9 cellular contexts compared by ENCODE assay signal in genomic region chr2:119517433-119517832, GRCh38. TPM values are rescaled to one million over a fixed set of nuclear protein-coding genes. Genes with fewer than 3 reads are reported as not detected.
A peak's percentile ranks its signal among the peaks of the same experiment; 100 is the strongest.
DNase-seq lines count a peak whose midpoint lies in the region; ATAC-seq, FAIRE-seq and TF ChIP-seq lines count a peak whose summit lies in the region.
"Had no signal": no experiment of that assay in that cellular context is flagged by ENCODE, and none has a peak within 500 bp of the region (broad histone marks: within the 10 kb centered on the region; RNA-seq: fewer than 3 reads in every experiment).

No MANE protein-coding gene starts in this region.

- H3K27me3 ChIP-seq in fibroblast of lung (ENCODE audit: control insufficient read depth, insufficient read depth, low read length) (no peaks in the 10 kb centered on the region), pancreas (no peaks in the 10 kb centered on the region)

- peaks cover 23% of the 10 kb centered on the region for H3K27me3 Mint-ChIP-seq in activated B cell treated with CpG ODN at 0.5 μM for 24 hours
- H3K27me3 Mint-ChIP-seq in activated T-helper 1 cell treated with anti-CD3 and anti-CD28 coated beads, Interleukin-12 subunit alpha, Interleukin-12 subunit beta, Interleukin-2, Interleukin-4 antibody, amounts not matched to agents 30 ng/mL and 10 ng/mL and 1 ng/mL, durations not matched to agents 14 hours and 24 hours and 36 hours (ENCODE audit: insufficient read depth): peaks cover 13% of the 10 kb centered on the region

- H3K27ac ChIP-seq in fibroblast of lung (ENCODE audit: insufficient read depth, low read length): no peak overlapping the region
- H3K27ac ChIP-seq in pancreas: peak overlapping the region in 2 of 4 donors; percentile 37 to 50

- intact Hi-C loops in activated B cell treated with CpG ODN at 0.5 μM for 24 hours (cut with micrococcal nuclease): loop anchor here (1.0 kb wide), 1 partner anchor 143 kb away; no protein-coding TSS in a partner anchor
- intact Hi-C loops in pancreas (cut with DNase I): no loop called here
- intact Hi-C loops in activated T-helper 1 cell treated with anti-CD3 and anti-CD28 coated beads, Interleukin-12 subunit alpha, Interleukin-12 subunit beta, Interleukin-2, Interleukin-4 antibody, amounts not matched to agents 30 ng/mL and 10 ng/mL and 1 ng/mL, durations not matched to agents 14 hours and 24 hours and 36 hours (cut with micrococcal nuclease): loop anchor here (2.0 kb wide), 1 partner anchor 1163 kb away; no protein-coding TSS in a partner anchor

- H3K4me3 Mint-ChIP-seq in activated B cell treated with CpG ODN at 0.5 μM for 24 hours: no peak overlapping the region
- no peak overlapping the region for H3K4me3 Mint-ChIP-seq in activated T-helper 1 cell treated with anti-CD3 and anti-CD28 coated beads, Interleukin-12 subunit alpha, Interleukin-12 subunit beta, Interleukin-2, Interleukin-4 antibody, amounts not matched to agents 30 ng/mL and 10 ng/mL and 1 ng/mL, durations not matched to agents 14 hours and 24 hours and 36 hours

- peak; percentile 90 for ATAC-seq in GM18498 (IDR thresholded peaks at IDR 0.05; ENCODE audit: unreplicated experiment)
- ATAC-seq in HG02763 (IDR thresholded peaks at IDR 0.05; ENCODE audit: unreplicated experiment): peak; percentile 77
- ATAC-seq in activated B cell treated with CpG ODN at 0.5 μM for 24 hours (ENCODE audit: low read depth): peak; percentile 37
- peak; percentile 85 to 95 (median 93) for ATAC-seq in pancreas

- no peaks in the 10 kb centered on the region for H3K79me2 ChIP-seq in fibroblast of lung (ENCODE audit: control insufficient read depth, insufficient read depth, low read length)

- no peaks in the 10 kb centered on the region for H3K9me3 Mint-ChIP-seq in activated B cell treated with CpG ODN at 0.5 μM for 24 hours
- H3K9me3 Mint-ChIP-seq in activated T-helper 1 cell treated with anti-CD3 and anti-CD28 coated beads, Interleukin-12 subunit alpha, Interleukin-12 subunit beta, Interleukin-2, Interleukin-4 antibody, amounts not matched to agents 30 ng/mL and 10 ng/mL and 1 ng/mL, durations not matched to agents 14 hours and 24 hours and 36 hours: no peaks in the 10 kb centered on the region

- no peak overlapping the region for H3K4me2 ChIP-seq in fibroblast of lung (ENCODE audit: extremely low read depth, insufficient read depth, low read length)

- 9 to 13% methylated on average over 7 of the region's 7 CpGs for WGBS in pancreas, 2 donors

- no peaks in the 10 kb centered on the region for H3K4me1 Mint-ChIP-seq in activated B cell treated with CpG ODN at 0.5 μM for 24 hours
- H3K4me1 Mint-ChIP-seq in activated T-helper 1 cell treated with anti-CD3 and anti-CD28 coated beads, Interleukin-12 subunit alpha, Interleukin-12 subunit beta, Interleukin-2, Interleukin-4 antibody, amounts not matched to agents 30 ng/mL and 10 ng/mL and 1 ng/mL, durations not matched to agents 14 hours and 24 hours and 36 hours (ENCODE audit: low read depth): no peaks in the 10 kb centered on the region

- H3K9ac ChIP-seq in fibroblast of lung (ENCODE audit: insufficient read depth, low read length): no peak overlapping the region

- H3K9me3 ChIP-seq in fibroblast of lung (ENCODE audit: control insufficient read depth, insufficient read depth, low read depth, low read length) (no peaks in the 10 kb centered on the region), pancreas (no peaks in the 10 kb centered on the region)

- no peak overlapping the region for H3K4me3 ChIP-seq in fibroblast of lung (replicated peaks in 1 of 4; ENCODE audit: control extremely low read depth in 1 of 4, insufficient read depth in 1 of 4, low read depth in 3 of 4, low read length in 4 of 4)
- H3K4me3 ChIP-seq in pancreas: no peak overlapping the region

- no peaks in the 10 kb centered on the region for H4K20me1 ChIP-seq in fibroblast of lung (ENCODE audit: control insufficient read depth, extremely low read depth, insufficient read depth, low read length)

- no peak for FAIRE-seq in pancreas (lab: Jason Lieb, UNC)
- FAIRE-seq: islet of Langerhans had no signal

- CTCF ChIA-PET in activated B cell treated with CpG ODN at 0.5 μM for 24 hours (lab: Charles Lee): no interaction called here

- peak; percentile 60 for TF ChIP-seq CTCF in AG09319 (IDR thresholded peaks at IDR 0.05; ENCODE audit: low read depth, low read length)
- TF ChIP-seq CTCF in activated B cell treated with CpG ODN at 0.5 μM for 24 hours (IDR thresholded peaks at IDR 0.05): no peak
- TF ChIP-seq CTCF in fibroblast of lung (conservative IDR thresholded peaks at IDR 0.05 in 1 of 2, IDR thresholded peaks at IDR 0.05 in 1 of 2; ENCODE audit: low read depth in 1 of 2, low read length in 2 of 2): peak; percentile 63 to 72
- TF ChIP-seq CTCF in pancreas (IDR thresholded peaks at IDR 0.05): peak; percentile 51 to 70 (median 68)

- DNase-seq in AG09319 (ENCODE audit: extremely low read depth, low read depth): no peak
- DNase-seq in NCI-H1694 (lab: John Stamatoyannopoulos, UW): peak; percentile 59
- DNase-seq in activated B cell treated with CpG ODN at 0.5 μM for 24 hours: no peak
- DNase-seq in fibroblast of lung (ENCODE audit: low read depth in 2 of 2): peak; percentile 29 to 36
- peak; percentile 71 to 90 (median 84) for DNase-seq in pancreas
- no peak for DNase-seq in activated T-helper 1 cell treated with anti-CD3 and anti-CD28 coated beads, Interleukin-12 subunit alpha, Interleukin-12 subunit beta, Interleukin-2, Interleukin-4 antibody, amounts not matched to agents 30 ng/mL and 10 ng/mL and 1 ng/mL, durations not matched to agents 14 hours and 24 hours and 36 hours (ENCODE audit: low spot score)

- H3K36me3 ChIP-seq in fibroblast of lung (ENCODE audit: control insufficient read depth, insufficient read depth, low read length): no peaks in the 10 kb centered on the region
- no peaks in the 10 kb centered on the region for H3K36me3 ChIP-seq in pancreas

- POLR2A ChIA-PET in activated B cell treated with CpG ODN at 0.5 μM for 24 hours (lab: Charles Lee): no interaction called here

- no peak overlapping the region for H3K27ac Mint-ChIP-seq in activated B cell treated with CpG ODN at 0.5 μM for 24 hours
- no peak overlapping the region for H3K27ac Mint-ChIP-seq in activated T-helper 1 cell treated with anti-CD3 and anti-CD28 coated beads, Interleukin-12 subunit alpha, Interleukin-12 subunit beta, Interleukin-2, Interleukin-4 antibody, amounts not matched to agents 30 ng/mL and 10 ng/mL and 1 ng/mL, durations not matched to agents 14 hours and 24 hours and 36 hours

- H3K4me1 ChIP-seq in fibroblast of lung (ENCODE audit: control insufficient read depth, extremely low read depth, insufficient read depth, low read length) (no peaks in the 10 kb centered on the region), pancreas (no peaks in the 10 kb centered on the region)

- no peaks in the 10 kb centered on the region for H3K36me3 Mint-ChIP-seq in activated B cell treated with CpG ODN at 0.5 μM for 24 hours (ENCODE audit: low read depth)
- H3K36me3 Mint-ChIP-seq in activated T-helper 1 cell treated with anti-CD3 and anti-CD28 coated beads, Interleukin-12 subunit alpha, Interleukin-12 subunit beta, Interleukin-2, Interleukin-4 antibody, amounts not matched to agents 30 ng/mL and 10 ng/mL and 1 ng/mL, durations not matched to agents 14 hours and 24 hours and 36 hours (ENCODE audit: low read depth): no peaks in the 10 kb centered on the region

- no peak overlapping the region for H2AFZ ChIP-seq in fibroblast of lung (ENCODE audit: low read length)

RNA-seq across cellular contexts. Expression of gene SCTR, which starts 6.8 kb away (rescaled TPM):
- total RNA-seq in activated B cell treated with CpG ODN at 0.5 μM for 24 hours (not detected in 2 replicates), fibroblast of lung (not detected in 2 replicates), pancreas (10 to 100 TPM; 31.9 to 93.8 (median 69.0) TPM)
- polyA plus RNA-seq in fibroblast of lung (not detected in 2 replicates), pancreas (1,000 to 10,000 TPM; 1,078 to 1,263 TPM)
- polyA plus RNA-seq in fibroblast of lung (2012): not detected in 2 replicates
- not detected in 2 replicates for polyA minus RNA-seq in fibroblast of lung (ENCODE audit: low replicate concordance)
- total RNA-seq in activated T-helper 1 cell treated with anti-CD3 and anti-CD28 coated beads, Interleukin-12 subunit alpha, Interleukin-12 subunit beta, Interleukin-2, Interleukin-4 antibody, amounts not matched to agents 30 ng/mL and 10 ng/mL and 1 ng/mL, durations not matched to agents 14 hours and 24 hours and 36 hours: not detected in 2 replicates

RNA-seq across cellular contexts. Expression of gene CFAP221, which starts 26.8 kb away (rescaled TPM):
- not detected in 2 replicates for total RNA-seq in activated B cell treated with CpG ODN at 0.5 μM for 24 hours
- total RNA-seq in fibroblast of lung: 0.26 TPM in 1 of 2 replicates, not detected in the other
- polyA plus RNA-seq in fibroblast of lung: 0.07 TPM in 1 of 2 replicates, not detected in the other
- not detected in 2 replicates for polyA plus RNA-seq in fibroblast of lung (2012)
- not detected in 2 replicates for polyA minus RNA-seq in fibroblast of lung (ENCODE audit: low replicate concordance)
- 10 to 100 TPM; 10.1 to 24.3 (median 14.1) TPM for total RNA-seq in pancreas
- 10 to 100 TPM; 13.6 to 25.3 TPM for polyA plus RNA-seq in pancreas
- not detected in 2 replicates for total RNA-seq in activated T-helper 1 cell treated with anti-CD3 and anti-CD28 coated beads, Interleukin-12 subunit alpha, Interleukin-12 subunit beta, Interleukin-2, Interleukin-4 antibody, amounts not matched to agents 30 ng/mL and 10 ng/mL and 1 ng/mL, durations not matched to agents 14 hours and 24 hours and 36 hours

Comparison
In these comparisons a context has a peak if more than half of its experiments do, and no peak if none do; other contexts are left out.
1. DNase-seq: peak in NCI-H1694 (single experiment), fibroblast of lung (2 of 2) and pancreas (6 of 6); none in AG09319 (single experiment), activated B cell treated with CpG ODN at 0.5 μM for 24 hours (single experiment) and activated T-helper 1 cell treated with anti-CD3 and anti-CD28 coated beads, Interleukin-12 subunit alpha, Interleukin-12 subunit beta, Interleukin-2, Interleukin-4 antibody, amounts not matched to agents 30 ng/mL and 10 ng/mL and 1 ng/mL, durations not matched to agents 14 hours and 24 hours and 36 hours (single experiment).
2. ATAC-seq: peak in every context shown above with its lines; median percentile 93 in pancreas; 90 in GM18498; 77 in HG02763; 37 in activated B cell treated with CpG ODN at 0.5 μM for 24 hours.
3. RNA of gene SCTR, which starts 6.8 kb away (total RNA-seq): 31.9 to 93.8 TPM in pancreas; not detected in activated B cell treated with CpG ODN at 0.5 μM for 24 hours, not detected in fibroblast of lung and not detected in activated T-helper 1 cell treated with anti-CD3 and anti-CD28 coated beads, Interleukin-12 subunit alpha, Interleukin-12 subunit beta, Interleukin-2, Interleukin-4 antibody, amounts not matched to agents 30 ng/mL and 10 ng/mL and 1 ng/mL, durations not matched to agents 14 hours and 24 hours and 36 hours; every median in the first group is over 10 times any median in the second.
4. intact Hi-C loops: an anchor here in activated B cell treated with CpG ODN at 0.5 μM for 24 hours (1.0 kb wide) and activated T-helper 1 cell treated with anti-CD3 and anti-CD28 coated beads, Interleukin-12 subunit alpha, Interleukin-12 subunit beta, Interleukin-2, Interleukin-4 antibody, amounts not matched to agents 30 ng/mL and 10 ng/mL and 1 ng/mL, durations not matched to agents 14 hours and 24 hours and 36 hours (2.0 kb wide); none called in pancreas.